In the genomic region with DNA sequence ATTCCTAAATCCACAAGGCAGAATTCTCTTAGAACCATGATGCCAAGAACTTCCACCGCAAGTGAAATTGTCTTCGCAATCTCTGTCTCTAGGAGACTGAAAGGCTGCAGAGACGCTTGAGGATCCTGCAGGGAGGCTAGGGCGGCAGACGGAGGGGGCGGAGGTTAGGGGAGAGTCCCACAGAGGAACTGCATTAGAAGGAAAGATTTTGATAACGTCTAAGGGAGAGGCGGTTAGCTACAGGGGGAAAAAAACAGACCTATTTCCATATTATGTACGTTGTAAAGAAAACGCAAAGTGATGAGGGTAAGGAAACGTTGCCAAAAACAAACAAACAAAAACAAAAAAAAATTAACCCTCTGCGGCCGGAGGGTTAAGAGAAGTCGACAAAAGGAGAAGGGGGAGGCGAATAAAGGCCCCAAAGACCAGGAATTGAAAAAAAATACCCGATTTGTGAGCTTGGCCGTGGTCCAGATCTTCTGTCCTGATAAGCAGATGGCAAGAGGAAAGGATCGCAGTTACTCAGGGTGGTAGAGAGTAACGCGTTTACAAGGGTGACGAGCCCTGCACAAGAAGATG, we compare ENCODE assay signal across 8 cellular contexts. TPM values are rescaled to one million over a fixed set of nuclear protein-coding genes. Genes with fewer than 3 reads are reported as not detected.
DNase-seq lines count a peak whose midpoint lies in the region; FAIRE-seq and TF ChIP-seq lines count a peak whose summit lies in the region.

No MANE protein-coding gene starts in this region.

- H3K14ac ChIP-seq in H9 (ENCODE audit: insufficient read depth, low read length), result no peak overlapping the region

- H3K9ac ChIP-seq in H9 (ENCODE audit: extremely low read depth, insufficient read length, low read length) (peak overlapping the region; percentile 69), iPS-15b (ENCODE audit: low read depth, low read length) (peak overlapping the region; percentile 48), skeletal muscle tissue (ENCODE audit: low read depth in 1 of 3, low read length in 3 of 3) (peak overlapping the region; percentile 68 to 95 (median 84))

- H3T11ph ChIP-seq in H9 (ENCODE audit: low read length), result no peak overlapping the region

- no peak overlapping the region for H3K56ac ChIP-seq in H9 (ENCODE audit: insufficient read length, low read depth, low read length)

- no peak overlapping the region for H2BK120ac ChIP-seq in H9 (ENCODE audit: low read depth, low read length, poor library complexity, severe bottlenecking)

- no peak for FAIRE-seq in GM19239 (lab: Jason Lieb, UNC)

- no peak overlapping the region for H2BK15ac ChIP-seq in H9 (ENCODE audit: low read depth, low read length)

- H3K4me1 ChIP-seq in H9 (ENCODE audit: insufficient read depth, low read length) (peaks cover 10% of the 10 kb centered on the region), iPS-15b (ENCODE audit: control insufficient read depth, insufficient read depth, low read length) (peaks cover 3% of the 10 kb centered on the region), skeletal muscle tissue (ENCODE audit: control insufficient read depth in 3 of 3, insufficient read depth in 3 of 3, low read length in 3 of 3) (peaks cover 16 to 27% (median 21%) of the 10 kb centered on the region in 3 donors)

- DNase-seq in H9, result peak; percentile 55
- DNase-seq in M059J (ENCODE audit: low read depth), result peak; percentile 70
- DNase-seq in T-helper 9 cell, result peak; percentile 52
- DNase-seq in astrocyte of the spinal cord (ENCODE audit: low read depth, low spot score), result peak; percentile 60
- no peak for DNase-seq in GM19239 (ENCODE audit: insufficient read length, low spot score)

- H2BK5ac ChIP-seq in H9 (ENCODE audit: insufficient read length, low read length), result no peak overlapping the region

- H3K36me3 Mint-ChIP-seq in H9 (ENCODE audit: insufficient read depth in 1 of 3, low read depth in 3 of 3), result peaks cover 0 to 5% (median 0%) of the 10 kb centered on the region in 3 experiments; a peak in 1 of 7 replicates

- WGBS in H9 (ENCODE audit: extremely low coverage, insufficient read length, low lambda C conversion rate), result no CpG with 5 or more reads among the region's 21 CpGs

- no peak overlapping the region for H4K91ac ChIP-seq in H9 (ENCODE audit: insufficient read length, low read depth, low read length)

- no peak overlapping the region for H4K8ac ChIP-seq in H9 (replicated peaks; ENCODE audit: insufficient read length, low read depth, low read length)

- H3K36me3 ChIP-seq in iPS-15b (ENCODE audit: control insufficient read depth, insufficient read depth, low read length) (no peaks in the 10 kb centered on the region), skeletal muscle tissue (ENCODE audit: control insufficient read depth in 3 of 3, insufficient read depth in 3 of 3, low read length in 3 of 3) (peaks cover 0 to 2% (median 0%) of the 10 kb centered on the region in 3 donors)

- H3K27ac ChIP-seq in H9 (ENCODE audit: insufficient read length, low read depth, low read length) (peak overlapping the region; percentile 31), skeletal muscle tissue (ENCODE audit: low read depth, low read length) (peak overlapping the region; percentile 77)

- TF ChIP-seq CTCF in H9 (conservative IDR thresholded peaks at IDR 0.05) (no peak), astrocyte of the spinal cord (IDR thresholded peaks at IDR 0.05; ENCODE audit: low read depth, low read length) (no peak)

- H2AFZ ChIP-seq in H9 (ENCODE audit: low read length), result no peak overlapping the region

- H3K23me2 ChIP-seq in H9 (ENCODE audit: insufficient read length, low read depth, low read length, poor library complexity, severe bottlenecking), result peaks cover 24% of the 10 kb centered on the region

- no peak overlapping the region for H2BK20ac ChIP-seq in H9 (ENCODE audit: low read depth, low read length, poor library complexity, severe bottlenecking)

- in situ Hi-C loops in astrocyte of the spinal cord (cut with HindIII; ENCODE audit: low sequenced_read_pairs), result no loop called here

- H2BK12ac ChIP-seq in H9 (ENCODE audit: insufficient read length, low read depth, low read length), result no peak overlapping the region

- no peak overlapping the region for H2AK5ac ChIP-seq in H9 (ENCODE audit: insufficient read length, low read length)

- H3K79me2 ChIP-seq in H9 (ENCODE audit: insufficient read depth, low read length), result peaks cover 13% of the 10 kb centered on the region; the same call in 1 of the 2 replicates

- H4K5ac ChIP-seq in H9 (ENCODE audit: insufficient read length, low read depth, low read length), result no peak overlapping the region

- no peaks in the 10 kb centered on the region for H3K9me3 ChIP-seq in H9 (ENCODE audit: control insufficient read depth, low read depth, low read length)
- no peaks in the 10 kb centered on the region for H3K9me3 ChIP-seq in iPS-15b (ENCODE audit: control insufficient read depth, insufficient read depth, low read length)
- H3K9me3 ChIP-seq in skeletal muscle tissue (ENCODE audit: control insufficient read depth in 3 of 3, low read length in 3 of 3), result no peaks in the 10 kb centered on the region

- H3K4ac ChIP-seq in H9 (ENCODE audit: low read depth, low read length), result no peak overlapping the region

- H3K27me3 ChIP-seq in H9 (ENCODE audit: insufficient read depth, low read length) (no peaks in the 10 kb centered on the region), iPS-15b (ENCODE audit: control insufficient read depth, insufficient read depth, low read length) (no peaks in the 10 kb centered on the region), skeletal muscle tissue (ENCODE audit: control insufficient read depth in 3 of 3, insufficient read depth in 3 of 3, low read length in 3 of 3) (no peaks in the 10 kb centered on the region)

- no peaks in the 10 kb centered on the region for H3K79me1 ChIP-seq in H9 (ENCODE audit: insufficient read depth, low read depth, low read length, poor library complexity, severe bottlenecking)

- no peak overlapping the region for H3K23ac ChIP-seq in H9 (ENCODE audit: insufficient read length, low read depth, low read length)

- no peaks in the 10 kb centered on the region for H3K9me3 Mint-ChIP-seq in H9

- H4K20me1 ChIP-seq in H9 (ENCODE audit: control insufficient read depth, insufficient read depth, insufficient read length), result no peaks in the 10 kb centered on the region

- no peaks in the 10 kb centered on the region for H3K27me3 Mint-ChIP-seq in H9 (ENCODE audit: low read depth)

- peak overlapping the region; percentile 2 for H3K18ac ChIP-seq in H9 (ENCODE audit: insufficient read length, low read depth, low read length)

- H3K4me2 ChIP-seq in H9 (ENCODE audit: insufficient read depth, insufficient read length, low read length), result peak overlapping the region; percentile 56

- peaks cover 36 to 38% of the 10 kb centered on the region in 2 experiments for H3K4me1 Mint-ChIP-seq in H9

- H3K27ac Mint-ChIP-seq in H9, result no peak overlapping the region

- H3K4me3 ChIP-seq in GM08714 (ENCODE audit: low read length), result peak overlapping the region; percentile 90
- H3K4me3 ChIP-seq in astrocyte of the spinal cord (ENCODE audit: low read depth, low read length), result peak overlapping the region; percentile 68
- peak overlapping the region; percentile 94 for H3K4me3 ChIP-seq in iPS-15b (ENCODE audit: low read depth, low read length)
- peak overlapping the region; percentile 73 to 96 (median 92) for H3K4me3 ChIP-seq in skeletal muscle tissue (ENCODE audit: low read length in 3 of 3)

- H3K4me3 Mint-ChIP-seq in H9, result no peak overlapping the region

RNA-seq across cellular contexts. Expression of a gene that starts 0.5 kb away (rescaled TPM):
- total RNA-seq in H9 (2021), result 8.6 and 10.2 TPM in 2 replicates
- total RNA-seq in M059J (2014; rRNA removed; shearing (Covaris generic)), result 4.7 and 5.3 TPM in 2 replicates
- total RNA-seq in skeletal muscle tissue, result 24.0 TPM

RNA-seq across cellular contexts. Expression of a gene that starts 0.8 kb away (rescaled TPM):
- total RNA-seq in H9 (2021) (9.6 and 11.4 TPM in 2 replicates), skeletal muscle tissue (42.3 TPM)
- total RNA-seq in M059J (2014; rRNA removed; shearing (Covaris generic)), result 6.6 and 7.6 TPM in 2 replicates
